In genomic region chr19:55488986-55489710, GRCh38 we compare ENCODE assay signal across 20 cellular contexts. TPM values are rescaled to one million over a fixed set of nuclear protein-coding genes. Genes with fewer than 3 reads are reported as not detected.
A peak's percentile ranks its signal among the peaks of the same experiment; 100 is the strongest.
DNase-seq lines count a peak whose midpoint lies in the region; ATAC-seq, FAIRE-seq and TF ChIP-seq lines count a peak whose summit lies in the region.
"Had no signal": no experiment of that assay in that cellular context is flagged by ENCODE, and none has a peak within 500 bp of the region (broad histone marks: within the 10 kb centered on the region; RNA-seq: fewer than 3 reads in every experiment).

No MANE protein-coding gene starts in this region.

- peaks cover 11% of the 10 kb centered on the region for H3K79me1 ChIP-seq in mesenchymal stem cell (replicated peaks; ENCODE audit: low read length, poor library complexity, severe bottlenecking)

- no peak overlapping the region for H3K14ac ChIP-seq in mesenchymal stem cell (ENCODE audit: low read length in 2 of 2)

- CTCF ChIA-PET in K562 (lab: Yijun Ruan, JAX; ENCODE audit: low intra/inter-chr PET ratio) = no interaction called here

- H3K36me3 ChIP-seq in K562 (ENCODE audit: control insufficient read depth, insufficient read depth, low read length) (peaks cover 5% of the 10 kb centered on the region; the same call in 2 of the 3 replicates), mesenchymal stem cell (ENCODE audit: control insufficient read depth in 1 of 2, insufficient read depth in 2 of 2, low read depth in 1 of 2, low read length in 2 of 2) (peaks cover 0 to 51% of the 10 kb centered on the region in 2 experiments), tibial artery (no peaks in the 10 kb centered on the region)

- no peak overlapping the region for H2BK5ac ChIP-seq in mesenchymal stem cell (ENCODE audit: low read depth, low read length, poor library complexity, severe bottlenecking)

- H2AFZ ChIP-seq in K562 (ENCODE audit: low read depth, low read length) (no peak overlapping the region), mesenchymal stem cell (ENCODE audit: low read depth, low read length) (no peak overlapping the region)
- H2AFZ ChIP-seq: PC-9 had no signal

- H4K20me1 ChIP-seq in K562 (replicated peaks; ENCODE audit: control insufficient read depth, insufficient read depth, low read length) = no peaks in the 10 kb centered on the region

- no peak overlapping the region for H3K4me2 ChIP-seq in K562 (ENCODE audit: insufficient read depth, low read length)
- H3K4me2 ChIP-seq in mesenchymal stem cell (ENCODE audit: low read length, poor library complexity, severe bottlenecking) = peak overlapping the region; percentile 46
- H3K4me2 ChIP-seq: PC-9 had no signal

- in situ Hi-C loops in K562 (cut with MboI) = no loop called here

- POLR2A ChIA-PET in K562 (lab: Yijun Ruan, JAX) = interaction anchor here (0.6 to 2.3 kb wide), 4 partner anchors 10 to 105 kb away, joined by 3 to 5 read pairs (median 3); partner anchors contain the start of gene TMEM238

- no peak for TF ChIP-seq POLR2A in K562 (conservative IDR thresholded peaks at IDR 0.05)

- H4K8ac ChIP-seq in mesenchymal stem cell (ENCODE audit: low read length) = peak overlapping the region; percentile 85

- no peak for TF ChIP-seq RAD21 in K562 (CRISPR knock-in tag; conservative IDR thresholded peaks at IDR 0.05 in 1 of 2, IDR thresholded peaks at IDR 0.05 in 1 of 2)

- no peak for TF ChIP-seq EP300 in K562 (IDR thresholded peaks at IDR 0.05; ENCODE audit: low read length)

- H3K4me1 ChIP-seq in K562 (replicated peaks in 1 of 2; ENCODE audit: control insufficient read depth in 2 of 2, insufficient read depth in 2 of 2, low read length in 2 of 2) (peaks cover 29 to 89% of the 10 kb centered on the region in 2 experiments), mesenchymal stem cell (ENCODE audit: control insufficient read depth, insufficient read depth, low read depth, low read length) (peaks cover 71% of the 10 kb centered on the region), tibial artery (peaks cover 0 to 67% (median 40%) of the 10 kb centered on the region in 4 donors)

- H3K27me3 ChIP-seq in K562 (ENCODE audit: control insufficient read depth in 2 of 2, insufficient read depth in 2 of 2, low read length in 2 of 2) = peaks cover 0 to 4% of the 10 kb centered on the region in 2 experiments; a peak in 1 of 5 replicates
- H3K27me3 ChIP-seq in mesenchymal stem cell (ENCODE audit: control insufficient read depth in 1 of 2, insufficient read depth in 1 of 2, low read length in 2 of 2) = no peaks in the 10 kb centered on the region
- peaks cover 0 to 83% of the 10 kb centered on the region in 2 donors for H3K27me3 ChIP-seq in tibial artery

- H3K9ac ChIP-seq in K562 (ENCODE audit: insufficient read depth in 1 of 2, low read depth in 2 of 2, low read length in 2 of 2) (peak overlapping the region in 1 of 2 experiments; percentile 81; a peak in 2 of 4 replicates), mesenchymal stem cell (ENCODE audit: low read length) (peak overlapping the region; percentile 89)

- H2AK5ac ChIP-seq in mesenchymal stem cell (ENCODE audit: low read length, severe bottlenecking) = peak overlapping the region; percentile 82

- intact Hi-C loops in K562 (cut with micrococcal nuclease) (no loop called here), tibial artery (cut with DNase I; ENCODE audit: low total_unique reads) (no loop called here)

- ATAC-seq in K562 = no peak

- BruUV-seq in K562 (replicated peaks; lab: Mats Ljungman, UMichigan) = no TSS peak

- H3K79me2 ChIP-seq in K562 (ENCODE audit: control insufficient read depth, insufficient read depth, low read length) = peaks cover 12% of the 10 kb centered on the region; the same call in 2 of the 3 replicates

- no peaks in the 10 kb centered on the region for H3K9me1 ChIP-seq in K562 (ENCODE audit: control insufficient read depth, insufficient read depth, low read length)

- DNase-seq in DMS 273 (lab: John Stamatoyannopoulos, UW; ENCODE audit: unreplicated experiment) = peak; percentile 34
- no peak for DNase-seq in DMS 273 treated with DMSO at 0.1 percent for 48 hours (lab: John Stamatoyannopoulos, UW)
- DNase-seq in K562 (ENCODE audit: extremely low read depth in 1 of 4, low spot score in 3 of 4) = peak in 2 of 4 experiments; percentile 30 to 33
- DNase-seq in mesenchymal stem cell = no peak
- no peak for DNase-seq in tibial artery
- DNase-seq in 8988T = no peak
- DNase-seq in A172 (ENCODE audit: low spot score) = no peak
- DNase-seq in SIG-M5 (lab: John Stamatoyannopoulos, UW) = no peak
- DNase-seq: activated CD4-positive, alpha-beta T cell treated with anti-CD3 and anti-CD28 coated beads, Interleukin-2, amount 10 ng/mL, durations not matched to agents 24 days and 14 days; Calu3; dermis blood vessel endothelial cell; NCI-H1048; NCI-H345; PC-9; stimulated activated naive CD8-positive, alpha-beta T cell treated with anti-CD3 and anti-CD28 coated beads, Interleukin-15, amount 100 ng/mL, for 72 hours had no signal

- H2BK15ac ChIP-seq in mesenchymal stem cell (ENCODE audit: low read depth, poor library complexity, severe bottlenecking) = no peak overlapping the region

- H3K23ac ChIP-seq in mesenchymal stem cell (ENCODE audit: low read length in 2 of 2) = peak overlapping the region in 1 of 2 experiments; percentile 41

- 81% methylated on average over 24 of the region's 36 CpGs for WGBS in K562 (ENCODE audit: insufficient coverage, low coverage, missing lambda C conversion rate)
- WGBS in mesenchymal stem cell = 83% methylated on average over 35 of the region's 36 CpGs

- FAIRE-seq in K562 (lab: Jason Lieb, UNC) = no peak
- FAIRE-seq: keratinocyte had no signal

- no peak for TF ChIP-seq CTCF in K562 (IDR thresholded peaks at IDR 0.05 in 2 of 3, conservative IDR thresholded peaks at IDR 0.05 in 1 of 3; ENCODE audit: insufficient read depth in 2 of 3, low read depth in 1 of 3, low read length in 3 of 3)
- TF ChIP-seq CTCF in tibial artery (IDR thresholded peaks at IDR 0.05) = no peak

- H3K27ac ChIP-seq in K562 (ENCODE audit: extremely low read depth, low read depth, low read length) (no peak overlapping the region), mesenchymal stem cell (ENCODE audit: low read length, poor library complexity, severe bottlenecking) (no peak overlapping the region), tibial artery (peak overlapping the region; percentile 33 to 86)
- H3K27ac ChIP-seq: 22Rv1, PC-9 had no signal

- peak overlapping the region in 1 of 2 experiments; percentile 80 for H2BK12ac ChIP-seq in mesenchymal stem cell (ENCODE audit: low read length in 2 of 2)

- H4K91ac ChIP-seq in mesenchymal stem cell (ENCODE audit: low read length) = peak overlapping the region; percentile 57

- peak overlapping the region; percentile 19 to 92 for H3K18ac ChIP-seq in mesenchymal stem cell (ENCODE audit: low read depth in 1 of 2, low read length in 2 of 2)

- H3K9me3 ChIP-seq in K562 (replicated peaks; ENCODE audit: control insufficient read depth, insufficient read depth, low read depth, low read length) (no peaks in the 10 kb centered on the region), mesenchymal stem cell (ENCODE audit: control insufficient read depth, low read length) (no peaks in the 10 kb centered on the region), tibial artery (no peaks in the 10 kb centered on the region)

- H2BK120ac ChIP-seq in mesenchymal stem cell (ENCODE audit: low read depth, low read length) = peak overlapping the region; percentile 89

- peak overlapping the region in 1 of 2 experiments; percentile 67 for H3K4ac ChIP-seq in mesenchymal stem cell (ENCODE audit: low read depth in 1 of 2, low read length in 2 of 2)

- H3K4me3 ChIP-seq in K562 = no peak overlapping the region
- peak overlapping the region in 1 of 2 experiments; percentile 73 for H3K4me3 ChIP-seq in mesenchymal stem cell (ENCODE audit: insufficient read depth in 1 of 2, low read depth in 1 of 2, low read length in 2 of 2)
- peak overlapping the region in 1 of 2 donors; percentile 38 for H3K4me3 ChIP-seq in tibial artery
- H3K4me3 ChIP-seq: PC-9 had no signal

RNA-seq across cellular contexts. Expression of gene SSC5D, which starts 0.9 kb away (rescaled TPM):
- 2.5 and 3.9 TPM in 2 replicates for total RNA-seq in K562 (2011; cell fraction: chromatin; rRNA removed; ENCODE audit: low replicate concordance)
- total RNA-seq in K562 (2011; cell fraction: nucleolus; rRNA removed) = 2.4 and 3.2 TPM in 2 replicates
- 1.5 and 4.6 TPM in 2 replicates for total RNA-seq in K562 (2011; cell fraction: nucleoplasm; rRNA removed)
- 0.14 and 0.20 TPM in 2 replicates for total RNA-seq in K562 (2014; rRNA removed)
- total RNA-seq in K562 (2014; rRNA removed; fragmentation: Illumina TruSeq; extraction: Trizol) = 0.03 and 0.04 TPM in 2 replicates
- 0.15 and 0.18 TPM in 2 replicates for total RNA-seq in K562 (2015; rRNA removed; fragmentation: Illumina TruSeq; extraction: Trizol)
- 0.67 and 0.71 TPM in 2 replicates for total RNA-seq in K562 (2021)
- 0.07 and 0.12 TPM in 2 replicates for polyA plus RNA-seq in K562 (2011; rRNA removed)
- polyA plus RNA-seq in K562 (2011; cell fraction: cytosol; rRNA removed) = 0.01 and 0.09 TPM in 2 replicates
- 0.63 and 1.4 TPM in 2 replicates for polyA plus RNA-seq in K562 (2011; cell fraction: nucleus; rRNA removed)
- polyA plus RNA-seq in K562 (2012) = 0.61 and 1.6 TPM in 2 replicates
- 0.19 TPM in 2 replicates for polyA plus RNA-seq in K562 (2014; fragmentation: Illumina TruSeq; extraction: Trizol)
- polyA plus RNA-seq in K562 (2014; fragmentation: Nextera tagmentation; extraction: Ambion mirVana) = not detected
- polyA plus RNA-seq in K562 (2014; rRNA removed) = 0.08 and 0.09 TPM in 2 replicates
- 0.09 and 0.14 TPM in 2 replicates for polyA minus RNA-seq in K562 (2011; rRNA and poly(A)+ RNA removed)
- 3.6 TPM in 1 of 2 replicates, not detected in the other for polyA minus RNA-seq in K562 (2011; cell fraction: cytosol; rRNA and poly(A)+ RNA removed)
- 0.94 and 1.00 TPM in 2 replicates for polyA minus RNA-seq in K562 (2011; cell fraction: nucleus; rRNA and poly(A)+ RNA removed)
- 29.2 TPM for polyA plus RNA-seq in mesenchymal stem cell (2013, experiment 1 of 2)
- polyA plus RNA-seq in mesenchymal stem cell (2013, experiment 2 of 2) = 27.1 TPM
- total RNA-seq in A172 (2014; rRNA removed; shearing (Covaris generic)) = 1.1 and 1.2 TPM in 2 replicates
- polyA plus RNA-seq: keratinocyte had no signal

RNA-seq across cellular contexts. Expression of gene NAT14, which starts 4.2 kb away (rescaled TPM):
- 27.4 and 88.5 TPM in 2 replicates for total RNA-seq in K562 (2011; cell fraction: chromatin; rRNA removed; ENCODE audit: low replicate concordance)
- 74.0 and 77.5 TPM in 2 replicates for total RNA-seq in K562 (2011; cell fraction: nucleolus; rRNA removed)
- 51.5 and 61.8 TPM in 2 replicates for total RNA-seq in K562 (2011; cell fraction: nucleoplasm; rRNA removed)
- 43.8 and 46.5 TPM in 2 replicates for total RNA-seq in K562 (2014; rRNA removed)
- total RNA-seq in K562 (2014; rRNA removed; fragmentation: Illumina TruSeq; extraction: Trizol) = 14.4 and 21.6 TPM in 2 replicates
- total RNA-seq in K562 (2015; rRNA removed; fragmentation: Illumina TruSeq; extraction: Trizol) = 25.3 and 25.7 TPM in 2 replicates
- 70.6 and 77.0 TPM in 2 replicates for total RNA-seq in K562 (2021)
- 30.3 and 44.3 TPM in 2 replicates for polyA plus RNA-seq in K562 (2011; rRNA removed)
- polyA plus RNA-seq in K562 (2011; cell fraction: cytosol; rRNA removed) = 45.6 and 55.9 TPM in 2 replicates
- polyA plus RNA-seq in K562 (2011; cell fraction: nucleus; rRNA removed) = 148 and 191 TPM in 2 replicates
- polyA plus RNA-seq in K562 (2012) = 56.6 and 78.2 TPM in 2 replicates
- 26.7 and 33.2 TPM in 2 replicates for polyA plus RNA-seq in K562 (2014; fragmentation: Illumina TruSeq; extraction: Trizol)
- polyA plus RNA-seq in K562 (2014; fragmentation: Nextera tagmentation; extraction: Ambion mirVana) = 1 to 10 TPM; 2.4 to 4.6 TPM
- polyA plus RNA-seq in K562 (2014; rRNA removed) = 61.7 and 62.8 TPM in 2 replicates
- polyA minus RNA-seq in K562 (2011; rRNA and poly(A)+ RNA removed) = 4.2 and 4.8 TPM in 2 replicates
- 11.3 and 12.9 TPM in 2 replicates for polyA minus RNA-seq in K562 (2011; cell fraction: cytosol; rRNA and poly(A)+ RNA removed)
- polyA minus RNA-seq in K562 (2011; cell fraction: nucleus; rRNA and poly(A)+ RNA removed) = 12.3 and 16.9 TPM in 2 replicates
- polyA plus RNA-seq in mesenchymal stem cell (2013, experiment 1 of 2) = 106 TPM
- polyA plus RNA-seq in mesenchymal stem cell (2013, experiment 2 of 2) = 108 TPM
- 56.2 and 65.7 TPM in 2 replicates for total RNA-seq in A172 (2014; rRNA removed; shearing (Covaris generic))

RNA-seq across cellular contexts. Expression of gene ZNF628, which starts 12.7 kb away (rescaled TPM):
- total RNA-seq in K562 (2011; cell fraction: chromatin; rRNA removed; ENCODE audit: low replicate concordance) = 2.3 and 4.5 TPM in 2 replicates
- 5.5 and 6.2 TPM in 2 replicates for total RNA-seq in K562 (2011; cell fraction: nucleolus; rRNA removed)
- 2.3 and 2.4 TPM in 2 replicates for total RNA-seq in K562 (2011; cell fraction: nucleoplasm; rRNA removed)
- total RNA-seq in K562 (2014; rRNA removed) (3.7 and 5.7 TPM in 2 replicates), K562 (2014; rRNA removed; fragmentation: Illumina TruSeq; extraction: Trizol) (not detected in 2 replicates), K562 (2015; rRNA removed; fragmentation: Illumina TruSeq; extraction: Trizol) (0.76 and 1.5 TPM in 2 replicates), K562 (2021) (12.9 and 13.6 TPM in 2 replicates)
- polyA plus RNA-seq in K562 (2011; rRNA removed) (0.18 and 0.37 TPM in 2 replicates), K562 (2014; fragmentation: Illumina TruSeq; extraction: Trizol) (0.13 and 1.1 TPM in 2 replicates), K562 (2014; fragmentation: Nextera tagmentation; extraction: Ambion mirVana) (not detected), K562 (2014; rRNA removed) (3.7 and 6.4 TPM in 2 replicates)
- polyA plus RNA-seq in K562 (2011; cell fraction: cytosol; rRNA removed) = 0.28 and 1.3 TPM in 2 replicates
- polyA plus RNA-seq in K562 (2011; cell fraction: nucleus; rRNA removed) = 1.6 and 3.0 TPM in 2 replicates
- polyA plus RNA-seq in K562 (2012) = 6.5 and 9.2 TPM in 2 replicates
- 0.18 and 0.21 TPM in 2 replicates for polyA minus RNA-seq in K562 (2011; rRNA and poly(A)+ RNA removed)
- 3.8 and 5.5 TPM in 2 replicates for polyA minus RNA-seq in K562 (2011; cell fraction: cytosol; rRNA and poly(A)+ RNA removed)
- polyA minus RNA-seq in K562 (2011; cell fraction: nucleus; rRNA and poly(A)+ RNA removed) = 1.9 and 2.0 TPM in 2 replicates
- 7.0 TPM for polyA plus RNA-seq in mesenchymal stem cell (2013, experiment 1 of 2)
- 6.6 TPM for polyA plus RNA-seq in mesenchymal stem cell (2013, experiment 2 of 2)
- 4.1 and 4.8 TPM in 2 replicates for total RNA-seq in A172 (2014; rRNA removed; shearing (Covaris generic))

RNA-seq across cellular contexts. Expression of gene C19orf85, which starts 24.6 kb away (rescaled TPM):
- total RNA-seq in K562 (2011; cell fraction: chromatin; rRNA removed; ENCODE audit: low replicate concordance) = not detected in 2 replicates
- total RNA-seq in K562 (2011; cell fraction: nucleolus; rRNA removed) = not detected in 2 replicates
- not detected in 2 replicates for total RNA-seq in K562 (2011; cell fraction: nucleoplasm; rRNA removed)
- total RNA-seq in K562 (2014; rRNA removed) (not detected in 2 replicates), K562 (2014; rRNA removed; fragmentation: Illumina TruSeq; extraction: Trizol) (not detected in 2 replicates), K562 (2015; rRNA removed; fragmentation: Illumina TruSeq; extraction: Trizol) (not detected in 2 replicates), K562 (2021) (not detected in 2 replicates)
- polyA plus RNA-seq in K562 (2011; rRNA removed) (not detected in 2 replicates), K562 (2014; fragmentation: Illumina TruSeq; extraction: Trizol) (not detected in 2 replicates), K562 (2014; fragmentation: Nextera tagmentation; extraction: Ambion mirVana) (not detected), K562 (2014; rRNA removed) (not detected in 2 replicates)
- polyA plus RNA-seq in K562 (2011; cell fraction: cytosol; rRNA removed) = not detected in 2 replicates
- not detected in 2 replicates for polyA plus RNA-seq in K562 (2011; cell fraction: nucleus; rRNA removed)
- polyA plus RNA-seq in K562 (2012) = not detected in 2 replicates
- polyA minus RNA-seq in K562 (2011; rRNA and poly(A)+ RNA removed) = not detected in 2 replicates
- not detected in 2 replicates for polyA minus RNA-seq in K562 (2011; cell fraction: cytosol; rRNA and poly(A)+ RNA removed)
- polyA minus RNA-seq in K562 (2011; cell fraction: nucleus; rRNA and poly(A)+ RNA removed) = not detected in 2 replicates
- polyA plus RNA-seq in mesenchymal stem cell (2013, experiment 1 of 2) = not detected
- polyA plus RNA-seq in mesenchymal stem cell (2013, experiment 2 of 2) = not detected
- 0.07 TPM in 1 of 2 replicates, not detected in the other for total RNA-seq in A172 (2014; rRNA removed; shearing (Covaris generic))
- total RNA-seq: activated CD4-positive, alpha-beta T cell treated with anti-CD3 and anti-CD28 coated beads, Interleukin-2, amount 10 ng/mL, durations not matched to agents 24 days and 14 days; Calu3; dermis blood vessel endothelial cell; mucosa of gallbladder; pulmonary artery endothelial cell; T-helper 1 cell treated with Interleukin-12 subunit alpha and Interleukin-12 subunit beta and Interleukin-4 antibody, amounts not matched to agents 30 ng/mL and 1 ng/mL, for 36 hours had no signal
- polyA plus RNA-seq: keratinocyte had no signal

RNA-seq across cellular contexts. Expression of gene ISOC2, which starts 27.7 kb away (rescaled TPM):
- total RNA-seq in K562 (2011; cell fraction: chromatin; rRNA removed; ENCODE audit: low replicate concordance) = 20.9 and 73.4 TPM in 2 replicates
- total RNA-seq in K562 (2011; cell fraction: nucleolus; rRNA removed) = 94.4 and 96.2 TPM in 2 replicates
- total RNA-seq in K562 (2011; cell fraction: nucleoplasm; rRNA removed) = 62.6 and 89.3 TPM in 2 replicates
- total RNA-seq in K562 (2014; rRNA removed) (229 and 491 TPM in 2 replicates), K562 (2014; rRNA removed; fragmentation: Illumina TruSeq; extraction: Trizol) (16.7 and 26.3 TPM in 2 replicates), K562 (2015; rRNA removed; fragmentation: Illumina TruSeq; extraction: Trizol) (99.3 and 105 TPM in 2 replicates), K562 (2021) (135 and 150 TPM in 2 replicates)
- polyA plus RNA-seq in K562 (2011; rRNA removed) (58.3 and 94.6 TPM in 2 replicates), K562 (2014; fragmentation: Illumina TruSeq; extraction: Trizol) (52.8 and 117 TPM in 2 replicates), K562 (2014; fragmentation: Nextera tagmentation; extraction: Ambion mirVana) (1 to 10 TPM; 1.2 to 6.2 TPM), K562 (2014; rRNA removed) (172 and 196 TPM in 2 replicates)
- 109 and 317 TPM in 2 replicates for polyA plus RNA-seq in K562 (2011; cell fraction: cytosol; rRNA removed)
- polyA plus RNA-seq in K562 (2011; cell fraction: nucleus; rRNA removed) = 145 and 201 TPM in 2 replicates
- polyA plus RNA-seq in K562 (2012) = 123 and 126 TPM in 2 replicates
- 13.9 and 17.6 TPM in 2 replicates for polyA minus RNA-seq in K562 (2011; rRNA and poly(A)+ RNA removed)
- 48.0 and 65.9 TPM in 2 replicates for polyA minus RNA-seq in K562 (2011; cell fraction: cytosol; rRNA and poly(A)+ RNA removed)
- 45.9 and 53.4 TPM in 2 replicates for polyA minus RNA-seq in K562 (2011; cell fraction: nucleus; rRNA and poly(A)+ RNA removed)
- polyA plus RNA-seq in mesenchymal stem cell (2013, experiment 1 of 2) = 54.6 TPM
- 52.1 TPM for polyA plus RNA-seq in mesenchymal stem cell (2013, experiment 2 of 2)
- total RNA-seq in A172 (2014; rRNA removed; shearing (Covaris generic)) = 114 and 139 TPM in 2 replicates

Comparison
In these comparisons a context has a peak if more than half of its experiments do, and no peak if none do; other contexts are left out.
1. H3K27ac ChIP-seq: peak in tibial artery (2 of 2); none in K562 (single experiment) and mesenchymal stem cell (single experiment).